ENCODE assay signal across 1 cellular context in genomic region chr1:61461406-61462384, GRCh38.
TF ChIP-seq lines count a peak whose summit lies in the region.

No MANE protein-coding gene starts in this region.

TF ChIP-seq in H1, 55 proteins besides CTCF, POLR2A, EP300 and RAD21 (continued from another document):
- TF ChIP-seq E2F6 (IDR thresholded peaks at IDR 0.05) (no peak), YY1 (IDR thresholded peaks at IDR 0.05; ENCODE audit: low read depth, low read length) (no peak), USF2 (IDR thresholded peaks at IDR 0.05; ENCODE audit: low read length) (no peak), SRF (IDR thresholded peaks at IDR 0.05; ENCODE audit: low read depth, low read length) (no peak), KDM5A (IDR thresholded peaks at IDR 0.05; ENCODE audit: low read length) (no peak), GABPA (IDR thresholded peaks at IDR 0.05; ENCODE audit: borderline replicate concordance, insufficient read depth, low read length) (no peak)
